20 cellular contexts compared by ENCODE assay signal in the genomic region with DNA sequence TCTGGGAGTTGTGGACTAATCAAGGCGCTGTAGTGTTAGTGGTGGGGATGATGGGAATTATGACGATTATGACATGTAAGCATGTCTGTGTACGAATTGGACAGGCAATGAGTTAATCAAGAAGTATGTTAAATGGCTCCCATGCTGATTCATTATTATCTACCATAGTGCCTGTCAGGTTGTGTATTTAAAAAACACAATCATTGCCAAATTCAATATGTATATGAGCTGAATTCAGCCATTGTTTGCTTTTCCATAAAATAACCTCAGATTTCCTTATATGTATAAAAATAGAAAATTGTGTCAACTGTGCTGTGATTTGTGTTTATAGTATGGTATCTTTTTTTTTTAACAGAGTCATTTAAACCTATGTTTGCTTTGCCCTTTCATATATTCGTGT.
"Had no signal": no experiment of that assay in that cellular context is flagged by ENCODE, and none has a peak within 500 bp of the region (broad histone marks: within the 10 kb centered on the region; RNA-seq: fewer than 3 reads in every experiment).

No MANE protein-coding gene starts in this region.

- H3K27me3 Mint-ChIP-seq: activated B cell treated with CpG ODN at 0.5 μM for 24 hours; activated CD4-positive, alpha-beta T cell treated with anti-CD3 and anti-CD28 coated beads, Interleukin-2, amount 10 ng/mL, durations not matched to agents 24 days and 14 days; activated CD8-positive, alpha-beta memory T cell treated with anti-CD3 and anti-CD28 coated beads, Interleukin-2, amount 10 ng/mL, durations not matched to agents 7 days and 5 days; activated naive CD8-positive, alpha-beta T cell; T-helper 17 cell had no signal

- ATAC-seq: activated CD8-positive, alpha-beta memory T cell treated with anti-CD3 and anti-CD28 coated beads, Interleukin-2, amount 10 ng/mL, durations not matched to agents 7 days and 5 days; activated T-cell treated with anti-CD3 and anti-CD28 coated beads, Interleukin-2, amount 50 U/mL, for 4 hours; T-helper 17 cell had no signal

- H3K4me3 Mint-ChIP-seq: activated B cell treated with CpG ODN at 0.5 μM for 24 hours; activated CD4-positive, alpha-beta T cell treated with anti-CD3 and anti-CD28 coated beads, Interleukin-2, amount 10 ng/mL, durations not matched to agents 24 days and 14 days; activated CD8-positive, alpha-beta memory T cell treated with anti-CD3 and anti-CD28 coated beads, Interleukin-2, amount 10 ng/mL, durations not matched to agents 7 days and 5 days; activated naive CD4-positive, alpha-beta T cell treated with anti-CD3 and anti-CD28 coated beads for 36 hours; activated naive CD8-positive, alpha-beta T cell; activated T-cell treated with anti-CD3 and anti-CD28 coated beads, Interleukin-2, amount 50 U/mL, for 4 hours; T-helper 17 cell had no signal

- DNase-seq: activated B cell treated with CpG ODN at 0.5 μM for 24 hours; activated CD4-positive, alpha-beta T cell treated with anti-CD3 and anti-CD28 coated beads for 1 hour; activated CD4-positive, alpha-beta T cell treated with anti-CD3 and anti-CD28 coated beads, Interleukin-2, amount 10 ng/mL, durations not matched to agents 24 days and 14 days; activated CD4-positive, alpha-beta T cell treated with anti-CD3 and anti-CD28 coated beads, Interleukin-2, amount 50 U/mL, for 48 hours; activated CD8-positive, alpha-beta memory T cell treated with anti-CD3 and anti-CD28 coated beads, Interleukin-2, amount 10 ng/mL, durations not matched to agents 7 days and 5 days; activated gamma-delta T cell; activated naive CD4-positive, alpha-beta T cell treated with anti-CD3 and anti-CD28 coated beads for 36 hours; activated T-cell treated with anti-CD3 and anti-CD28 coated beads, Interleukin-2, amount 50 U/mL, for 4 hours; caudate nucleus; MM.1S; NCI-H1694; NCI-H2029 treated with DMSO at 0.1 percent for 48 hours; NCI-H446; NCI-H524; NK-92 treated with Interleukin-12 subunit alpha and Interleukin-12 subunit beta, amount 100 ng/mL, for 24 hours; PC-9; SIG-M5; T-helper 17 cell; T-helper 9 cell had no signal

- H3K27ac ChIP-seq: PC-9 had no signal

- H3K27ac Mint-ChIP-seq: activated B cell treated with CpG ODN at 0.5 μM for 24 hours; activated CD4-positive, alpha-beta T cell treated with anti-CD3 and anti-CD28 coated beads, Interleukin-2, amount 10 ng/mL, durations not matched to agents 24 days and 14 days; activated CD8-positive, alpha-beta memory T cell treated with anti-CD3 and anti-CD28 coated beads, Interleukin-2, amount 10 ng/mL, durations not matched to agents 7 days and 5 days; activated naive CD4-positive, alpha-beta T cell treated with anti-CD3 and anti-CD28 coated beads for 36 hours; activated naive CD8-positive, alpha-beta T cell; T-helper 17 cell had no signal

- H3K4me3 ChIP-seq: PC-9 had no signal
